In the genomic region with DNA sequence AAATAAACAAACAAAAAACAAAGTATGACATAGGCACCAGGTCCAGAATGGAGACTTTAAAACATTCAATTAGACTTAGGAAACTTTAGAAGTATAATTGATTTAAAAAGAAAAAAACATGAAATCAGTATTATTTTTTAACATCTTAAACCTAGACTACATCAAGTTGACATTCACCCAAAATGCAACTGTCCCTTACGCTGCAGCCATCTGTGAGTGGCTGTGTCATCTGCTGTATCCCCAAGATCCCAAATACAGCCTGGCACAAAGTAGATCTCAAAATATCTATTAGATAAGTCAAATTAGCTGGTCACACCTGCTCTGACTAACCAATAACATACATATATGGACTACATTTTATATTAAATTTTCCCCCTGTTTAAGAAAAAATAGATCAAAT, we compare ENCODE assay signal across 27 cellular contexts.
"Had no signal": no experiment of that assay in that cellular context is flagged by ENCODE, and none has a peak within 500 bp of the region (broad histone marks: within the 10 kb centered on the region; RNA-seq: fewer than 3 reads in every experiment).

No MANE protein-coding gene starts in this region.

- H3K4me1 ChIP-seq: breast epithelium, thyroid gland, upper lobe of right lung had no signal

- H3K27ac ChIP-seq: breast epithelium, heart right ventricle, left ventricle myocardium inferior, neutrophil, right atrium auricular region, thyroid gland, upper lobe of right lung, WERI-Rb-1 had no signal

- H3K4me3 ChIP-seq: breast epithelium, heart right ventricle, left ventricle myocardium inferior, lung, right atrium auricular region, thyroid gland, upper lobe of right lung had no signal

- H3K27me3 ChIP-seq: breast epithelium, heart right ventricle, neutrophil, right atrium auricular region, thyroid gland, upper lobe of right lung had no signal

- H3K9me3 ChIP-seq: breast epithelium, heart right ventricle, left ventricle myocardium inferior, neutrophil, right atrium auricular region, SK-N-SH, thyroid gland, upper lobe of right lung had no signal

- H3K36me3 ChIP-seq: breast epithelium, heart right ventricle, left ventricle myocardium inferior, neutrophil, right atrium auricular region, thyroid gland had no signal

- DNase-seq: activated CD4-positive, alpha-beta T cell treated with anti-CD3 and anti-CD28 coated beads for 48 hours; activated CD4-positive, alpha-beta T cell treated with anti-CD3 and anti-CD28 coated beads, Interleukin-2, amount 50 U/mL, for 48 hours; activated effector memory CD4-positive, alpha-beta T cell treated with anti-CD3 and anti-CD28 coated beads, Interleukin-2, amount 50 U/mL, for 16 hours; activated naive CD4-positive, alpha-beta T cell treated with anti-CD3 and anti-CD28 coated beads, Interleukin-2, amount 10 ng/mL, durations not matched to agents 7 days and 5 days; activated naive CD8-positive, alpha-beta T cell treated with anti-CD3 and anti-CD28 coated beads, Interleukin-2, amount 10 ng/mL, durations not matched to agents 7 days and 5 days; cortex of kidney; endodermal cell; foreskin fibroblast; heart right ventricle; kidney glomerular epithelial cell; left ventricle myocardium inferior; mesendoderm; nephron progenitor cell; SK-N-SH; stimulated activated CD4-positive, alpha-beta T cell treated with anti-CD3 and anti-CD28 coated beads, Interleukin-2, amount 100 ng/mL, for 48 hours; stimulated activated naive CD4-positive, alpha-beta T cell treated with Interleukin-2 at 50 U/mL for 16 hours; T-helper 17 cell; T1000; thyroid gland; upper lobe of right lung; WERI-Rb-1 had no signal

- ATAC-seq: activated CD4-positive, CD25-positive, alpha-beta regulatory T cell treated with anti-CD3 and anti-CD28 coated beads, Interleukin-2, amount 50 U/mL, for 24 hours; esophagus mucosa; heart right ventricle; T-helper 17 cell; upper lobe of right lung had no signal
